14 cellular contexts compared by ENCODE assay signal in genomic region chr19:41064974-41065569, GRCh38. TPM values are rescaled to one million over a fixed set of nuclear protein-coding genes. Genes with fewer than 3 reads are reported as not detected.
DNase-seq lines count a peak whose midpoint lies in the region; ATAC-seq and TF ChIP-seq lines count a peak whose summit lies in the region.
"Had no signal": no experiment of that assay in that cellular context is flagged by ENCODE, and none has a peak within 500 bp of the region (broad histone marks: within the 10 kb centered on the region; RNA-seq: fewer than 3 reads in every experiment).

No MANE protein-coding gene starts in this region.

- H3K27ac ChIP-seq in CD4-positive, alpha-beta T cell (ENCODE audit: low read depth, low read length): no peak overlapping the region
- H3K27ac ChIP-seq: ascending aorta, uterus had no signal

- peaks cover 4% of the 10 kb centered on the region for H3K27me3 ChIP-seq in CD4-positive, alpha-beta T cell (ENCODE audit: control insufficient read depth, insufficient read depth, low read length)
- H3K27me3 ChIP-seq: ascending aorta, uterus had no signal

- intact Hi-C loops in CD4-positive, alpha-beta T cell (cut with DNase I, micrococcal nuclease): no loop called here

- in situ Hi-C loops in T47D (cut with HindIII; ENCODE audit: low pct_unique_long_range_greater_than_20kb, low sequenced_read_pairs): no loop called here

- no peaks in the 10 kb centered on the region for H3K4me1 Mint-ChIP-seq in CD4-positive, alpha-beta T cell (ENCODE audit: low read depth)
- H3K4me1 Mint-ChIP-seq: activated CD4-positive, alpha-beta T cell treated with anti-CD3 and anti-CD28 coated beads for 36 hours had no signal

- no peak for ATAC-seq in GM18870 (IDR thresholded peaks at IDR 0.05; ENCODE audit: unreplicated experiment)
- no peak for ATAC-seq in CD4-positive, alpha-beta T cell (ENCODE audit: poor library complexity)
- ATAC-seq in GM18867 (IDR thresholded peaks at IDR 0.05; ENCODE audit: unreplicated experiment): no peak
- ATAC-seq: activated CD4-positive, alpha-beta T cell treated with anti-CD3 and anti-CD28 coated beads for 36 hours had no signal

- no peaks in the 10 kb centered on the region for H3K9me3 Mint-ChIP-seq in CD4-positive, alpha-beta T cell

- H3K36me3 Mint-ChIP-seq in CD4-positive, alpha-beta T cell (ENCODE audit: low read depth): no peaks in the 10 kb centered on the region

- no peak for TF ChIP-seq CTCF in CD4-positive, alpha-beta T cell (IDR thresholded peaks at IDR 0.05)

- POLR2A ChIA-PET in CD4-positive, alpha-beta T cell (lab: Charles Lee): no interaction called here

- DNase-seq in ELF-1 (ENCODE audit: low read depth, low spot score) (peak; percentile 7), MV-4-11 (lab: John Stamatoyannopoulos, UW) (peak; percentile 20), T47D (ENCODE audit: low read depth in 1 of 2, low spot score in 1 of 2) (peak; percentile 28 to 68), left kidney (ENCODE audit: low read depth, low spot score) (peak; percentile 38)
- no peak for DNase-seq in CD4-positive, alpha-beta T cell
- no peak for DNase-seq in stimulated activated CD4-positive, alpha-beta T cell treated with anti-CD3 and anti-CD28 coated beads, Interleukin-12 subunit alpha, Interleukin-12 subunit beta, amount 100 ng/mL, for 4 hours
- DNase-seq: activated CD4-positive, alpha-beta T cell treated with anti-CD3 and anti-CD28 coated beads for 36 hours; glutamatergic neuron; KBM-7; uterus had no signal

- no peaks in the 10 kb centered on the region for H3K9me3 ChIP-seq in CD4-positive, alpha-beta T cell (ENCODE audit: control insufficient read depth, low read length)
- H3K9me3 ChIP-seq: ascending aorta, uterus had no signal

- CTCF ChIA-PET in CD4-positive, alpha-beta T cell (lab: Charles Lee): no interaction called here

- no peak overlapping the region for H3K4me3 Mint-ChIP-seq in CD4-positive, alpha-beta T cell
- H3K4me3 Mint-ChIP-seq: activated CD4-positive, alpha-beta T cell treated with anti-CD3 and anti-CD28 coated beads for 36 hours; neural crest cell had no signal

- no peak overlapping the region for H3K27ac Mint-ChIP-seq in CD4-positive, alpha-beta T cell
- H3K27ac Mint-ChIP-seq: activated CD4-positive, alpha-beta T cell treated with anti-CD3 and anti-CD28 coated beads for 36 hours had no signal

- H3K27me3 Mint-ChIP-seq in CD4-positive, alpha-beta T cell: peaks cover 58% of the 10 kb centered on the region

RNA-seq across cellular contexts. Expression of gene CYP2A13, which starts 23.2 kb away (rescaled TPM):
- not detected for total RNA-seq in CD4-positive, alpha-beta T cell
- total RNA-seq: activated CD4-positive, alpha-beta T cell treated with anti-CD3 and anti-CD28 coated beads for 36 hours; ascending aorta; neural crest cell; uterus had no signal

RNA-seq across cellular contexts. Expression of gene CYP2F1, which starts 49.2 kb away (rescaled TPM):
- total RNA-seq in CD4-positive, alpha-beta T cell: under 1 TPM; 0.47 to 0.96 TPM
- total RNA-seq: activated CD4-positive, alpha-beta T cell treated with anti-CD3 and anti-CD28 coated beads for 36 hours; ascending aorta; neural crest cell; uterus had no signal

Comparison
In these comparisons a context has a peak if more than half of its experiments do, and no peak if none do; other contexts are left out.
1. DNase-seq: peak in ELF-1 (single experiment), MV-4-11 (single experiment), T47D (2 of 2) and left kidney (single experiment); none in CD4-positive, alpha-beta T cell (0 of 10) and stimulated activated CD4-positive, alpha-beta T cell treated with anti-CD3 and anti-CD28 coated beads, Interleukin-12 subunit alpha, Interleukin-12 subunit beta, amount 100 ng/mL, for 4 hours (single experiment).